26 cellular contexts compared by ENCODE assay signal in genomic region chr1:248850536-248851251, GRCh38. TPM values are rescaled to one million over a fixed set of nuclear protein-coding genes. Genes with fewer than 3 reads are reported as not detected.
DNase-seq lines count a peak whose midpoint lies in the region; TF ChIP-seq lines count a peak whose summit lies in the region.
"Had no signal": no experiment of that assay in that cellular context is flagged by ENCODE, and none has a peak within 500 bp of the region (broad histone marks: within the 10 kb centered on the region; RNA-seq: fewer than 3 reads in every experiment).

No MANE protein-coding gene starts in this region.

- no peak overlapping the region for H3K4me3 ChIP-seq in epithelial cell of proximal tubule (ENCODE audit: low read depth, low read length)
- no peak overlapping the region for H3K4me3 ChIP-seq in foreskin fibroblast (ENCODE audit: low read depth in 1 of 2, low read length in 2 of 2)
- H3K4me3 ChIP-seq: hepatocyte, lower lobe of right lung, mucosa of descending colon, ovary, suprapubic skin, uterus had no signal

- CTCF ChIA-PET in RWPE1 (lab: Yijun Ruan, JAX): interaction anchor here (1.9 kb wide), 1 partner anchor 8 kb away, joined by 9 read pairs; the partner anchor contains the start of gene ZNF692

- POLR2A ChIA-PET in RWPE1 (lab: Yijun Ruan, JAX; ENCODE audit: low non-redundant PET): interaction anchor here (1.1 kb wide), 1 partner anchor 12 kb away, joined by 8 read pairs; the partner anchor contains the start of gene ZNF672

- peak; percentile 55 for DNase-seq in activated CD8-positive, alpha-beta memory T cell treated with anti-CD3 and anti-CD28 coated beads for 24 hours
- no peak for DNase-seq in activated CD8-positive, alpha-beta memory T cell treated with anti-CD3 and anti-CD28 coated beads, Interleukin-2, amount 50 U/mL, for 4 hours
- DNase-seq in RWPE1 (ENCODE audit: low spot score): no peak
- DNase-seq in epithelial cell of proximal tubule (ENCODE audit: low read depth): no peak
- peak; percentile 20 for DNase-seq in stimulated activated CD8-positive, alpha-beta memory T cell treated with anti-CD3 and anti-CD28 coated beads, Interleukin-4, amount 100 ng/mL, for 48 hours
- no peak for DNase-seq in foreskin fibroblast
- no peak for DNase-seq in activated T-cell treated with anti-CD3 and anti-CD28 coated beads for 4 hours
- DNase-seq in dermis blood vessel endothelial cell: no peak
- DNase-seq: activated CD4-positive, alpha-beta T cell treated with anti-CD3 and anti-CD28 coated beads for 4 hours; activated gamma-delta T cell treated with Interleukin-2 at 50 U/mL for 16 hours; activated T-cell treated with anti-CD3 and anti-CD28 coated beads, Interleukin-2, amount 50 U/mL, for 4 hours; Caco-2; H7; lower lobe of right lung; mucosa of descending colon; natural killer cell; NCI-H1436 treated with DMSO at 0.1 percent for 48 hours; NCI-H2081 treated with DMSO at 0.1 percent for 48 hours; NCI-H345; NCI-H748 treated with DMSO at 0.1 percent for 48 hours; ovary; SHP77 treated with DMSO at 0.1 percent for 48 hours; stimulated activated naive CD4-positive, alpha-beta T cell; uterus had no signal

- no peak for TF ChIP-seq CTCF in RWPE1 (conservative IDR thresholded peaks at IDR 0.05; ENCODE audit: low read depth)
- TF ChIP-seq CTCF in epithelial cell of proximal tubule (conservative IDR thresholded peaks at IDR 0.05; ENCODE audit: low read depth, low read length): peak; percentile 11
- no peak for TF ChIP-seq CTCF in foreskin fibroblast (IDR thresholded peaks at IDR 0.05; ENCODE audit: low read depth, low read length)

- peak overlapping the region; percentile 61 for H3K27ac ChIP-seq in RWPE1
- H3K27ac ChIP-seq: hepatocyte, lower lobe of right lung, ovary, suprapubic skin, uterus had no signal

RNA-seq across cellular contexts. Expression of gene ZNF692, which starts 8.2 kb away (rescaled TPM):
- total RNA-seq in epithelial cell of proximal tubule: 24.0 and 35.7 TPM in 2 replicates
- total RNA-seq in dermis blood vessel endothelial cell: 7.7 and 16.5 TPM in 2 replicates

RNA-seq across cellular contexts. Expression of gene ZNF672, which starts 12.7 kb away (rescaled TPM):
- total RNA-seq in epithelial cell of proximal tubule (26.1 and 32.6 TPM in 2 replicates), dermis blood vessel endothelial cell (28.1 and 32.2 TPM in 2 replicates)

RNA-seq across cellular contexts. Expression of gene SH3BP5L, which starts 25.0 kb away (rescaled TPM):
- total RNA-seq in epithelial cell of proximal tubule: 23.5 and 25.6 TPM in 2 replicates
- 32.7 and 36.7 TPM in 2 replicates for total RNA-seq in dermis blood vessel endothelial cell

RNA-seq across cellular contexts. Expression of gene PGBD2, which starts 55.3 kb away (rescaled TPM):
- total RNA-seq in epithelial cell of proximal tubule: 2.3 and 2.7 TPM in 2 replicates
- 8.9 and 17.0 TPM in 2 replicates for total RNA-seq in dermis blood vessel endothelial cell

Comparison
In these comparisons a context has a peak if more than half of its experiments do, and no peak if none do; other contexts are left out.
1. DNase-seq: peak in activated CD8-positive, alpha-beta memory T cell treated with anti-CD3 and anti-CD28 coated beads for 24 hours (single experiment) and stimulated activated CD8-positive, alpha-beta memory T cell treated with anti-CD3 and anti-CD28 coated beads, Interleukin-4, amount 100 ng/mL, for 48 hours (single experiment); none in activated CD8-positive, alpha-beta memory T cell treated with anti-CD3 and anti-CD28 coated beads, Interleukin-2, amount 50 U/mL, for 4 hours (single experiment), RWPE1 (single experiment), epithelial cell of proximal tubule (single experiment), foreskin fibroblast (0 of 2), activated T-cell treated with anti-CD3 and anti-CD28 coated beads for 4 hours (single experiment) and dermis blood vessel endothelial cell (single experiment).